Comparison of ENCODE assay signal across 19 cellular contexts in the genomic region with DNA sequence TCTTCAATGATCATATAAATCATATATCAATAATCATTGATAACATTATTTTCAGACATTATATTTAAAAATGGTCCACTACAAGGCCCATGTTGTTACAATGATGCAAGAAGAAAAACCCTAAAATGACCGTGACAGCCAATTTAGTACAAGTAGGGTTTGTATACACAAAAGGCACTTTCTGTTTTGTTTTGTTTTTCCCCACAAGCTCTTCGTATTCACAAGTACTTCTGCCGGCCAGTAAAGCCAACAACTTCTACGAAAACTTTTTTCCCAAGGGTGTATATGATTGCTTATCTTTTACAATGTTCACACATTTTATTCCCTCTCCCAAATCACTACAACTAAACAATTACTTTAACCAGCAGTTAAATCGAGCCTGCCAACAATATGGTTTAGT. TPM values are rescaled to one million over a fixed set of nuclear protein-coding genes. Genes with fewer than 3 reads are reported as not detected.
DNase-seq lines count a peak whose midpoint lies in the region; ATAC-seq and TF ChIP-seq lines count a peak whose summit lies in the region.
"Had no signal": no experiment of that assay in that cellular context is flagged by ENCODE, and none has a peak within 500 bp of the region (broad histone marks: within the 10 kb centered on the region; RNA-seq: fewer than 3 reads in every experiment).

No MANE protein-coding gene starts in this region.

- no peaks in the 10 kb centered on the region for H3K4me1 ChIP-seq in skeletal muscle satellite cell (ENCODE audit: control insufficient read depth, insufficient read depth, low read length)

- H3K4me3 Mint-ChIP-seq in HFFc6: peak overlapping the region; percentile 28; the same call in 1 of the 2 replicates
- no peak overlapping the region for H3K4me3 Mint-ChIP-seq in naive thymus-derived CD8-positive, alpha-beta T cell
- H3K4me3 Mint-ChIP-seq: CD4-positive, alpha-beta T cell; GM23338 had no signal

- peak overlapping the region; percentile 29 for H3K9ac ChIP-seq in skeletal muscle satellite cell (ENCODE audit: low read depth, low read length)

- DNase-seq in HFFc6 (no peak), RPMI7951 (ENCODE audit: low read depth) (peak; percentile 62), fibroblast of pulmonary artery (ENCODE audit: low read depth) (no peak), kidney glomerular epithelial cell (lab: John Stamatoyannopoulos, UW) (no peak)
- no peak for DNase-seq in naive thymus-derived CD8-positive, alpha-beta T cell
- DNase-seq: ACHN; CD4-positive, alpha-beta T cell; DND-41; GDM1; NCI-H1092; NCI-H1694; NCI-H345; NCI-H526 treated with DMSO at 0.1 percent for 48 hours had no signal

- TF ChIP-seq CTCF in HFFc6 (IDR thresholded peaks at IDR 0.05) (no peak), fibroblast of pulmonary artery (IDR thresholded peaks at IDR 0.05; ENCODE audit: low read length, missing control alignments) (no peak)

- H3K27me3 Mint-ChIP-seq in HFFc6 (ENCODE audit: insufficient read depth): no peaks in the 10 kb centered on the region
- H3K27me3 Mint-ChIP-seq in naive thymus-derived CD8-positive, alpha-beta T cell: peaks cover 0 to 17% (median 6%) of the 10 kb centered on the region in 5 donors

- no peaks in the 10 kb centered on the region for H3K36me3 ChIP-seq in skeletal muscle satellite cell (ENCODE audit: insufficient read depth, low read length)

- no peak overlapping the region for H3K27ac Mint-ChIP-seq in HFFc6
- H3K27ac Mint-ChIP-seq in naive thymus-derived CD8-positive, alpha-beta T cell: no peak overlapping the region
- H3K27ac Mint-ChIP-seq: CD4-positive, alpha-beta T cell; GM23338 had no signal

- POLR2A ChIA-PET in naive thymus-derived CD8-positive, alpha-beta T cell (lab: Charles Lee): no interaction called here

- peak overlapping the region; percentile 61 for H3K4me2 ChIP-seq in skeletal muscle satellite cell (ENCODE audit: low read length)
- H3K4me2 ChIP-seq: GM23338 had no signal

- peak overlapping the region; percentile 2 for H3K4me3 ChIP-seq in fibroblast of pulmonary artery (replicated peaks; ENCODE audit: low read depth, low read length)
- peak overlapping the region; percentile 20 for H3K4me3 ChIP-seq in skeletal muscle satellite cell (ENCODE audit: low read length)
- H3K4me3 ChIP-seq: GM23338, K562 had no signal

- H3K27me3 ChIP-seq in skeletal muscle satellite cell (ENCODE audit: control insufficient read depth, insufficient read depth, low read length): no peaks in the 10 kb centered on the region

- H3K9me3 Mint-ChIP-seq in HFFc6: peaks cover 6% of the 10 kb centered on the region
- H3K9me3 Mint-ChIP-seq in naive thymus-derived CD8-positive, alpha-beta T cell: peaks cover 0 to 7% (median 3%) of the 10 kb centered on the region in 9 donors
- H3K9me3 Mint-ChIP-seq: CD4-positive, alpha-beta T cell; GM23338 had no signal

- H3K9me3 ChIP-seq in skeletal muscle satellite cell (replicated peaks; ENCODE audit: low read length): no peaks in the 10 kb centered on the region

- H3K4me1 Mint-ChIP-seq in HFFc6 (ENCODE audit: low read depth): peaks cover 34% of the 10 kb centered on the region
- no peaks in the 10 kb centered on the region for H3K4me1 Mint-ChIP-seq in naive thymus-derived CD8-positive, alpha-beta T cell

- 0 out of 2 replicates have a peak, but pooled peaks cover 5% of the 10 kb centered on the region for H3K36me3 Mint-ChIP-seq in HFFc6 (ENCODE audit: low read depth)
- H3K36me3 Mint-ChIP-seq in naive thymus-derived CD8-positive, alpha-beta T cell: no peaks in the 10 kb centered on the region

- ATAC-seq in naive thymus-derived CD8-positive, alpha-beta T cell: no peak
- ATAC-seq in HG03175 (IDR thresholded peaks at IDR 0.05; ENCODE audit: unreplicated experiment) (no peak), GM18498 (IDR thresholded peaks at IDR 0.05; ENCODE audit: unreplicated experiment) (no peak)
- ATAC-seq: GM23338, K562, Right ventricle myocardium inferior had no signal

RNA-seq across cellular contexts. Expression of gene PTPRB, which starts 9.6 kb away (rescaled TPM):
- 1 to 10 TPM; 2.6 to 4.3 (median 3.1) TPM for total RNA-seq in HFFc6 (2021; fragmentation: NEBNext Ultra II Directional; extraction: Animal tissue kit (Norgen Biotek cat#: 25700))
- 3.8 and 4.5 TPM in 2 replicates for total RNA-seq in RPMI7951 (2014; rRNA removed; shearing (Covaris generic))
- 0.22 and 1.0 TPM in 2 replicates for total RNA-seq in skeletal muscle satellite cell (2012; rRNA removed)
- not detected for total RNA-seq in naive thymus-derived CD8-positive, alpha-beta T cell
- not detected for polyA plus RNA-seq in naive thymus-derived CD8-positive, alpha-beta T cell
- total RNA-seq: CD4-positive, alpha-beta T cell had no signal
